Comparison of ENCODE assay signal across 14 cellular contexts in genomic region chr20:36579996-36580545, GRCh38. TPM values are rescaled to one million over a fixed set of nuclear protein-coding genes. Genes with fewer than 3 reads are reported as not detected.
DNase-seq lines count a peak whose midpoint lies in the region; ATAC-seq and TF ChIP-seq lines count a peak whose summit lies in the region.
"Had no signal": no experiment of that assay in that cellular context is flagged by ENCODE, and none has a peak within 500 bp of the region (broad histone marks: within the 10 kb centered on the region; RNA-seq: fewer than 3 reads in every experiment).

No MANE protein-coding gene starts in this region.

- H3K18ac ChIP-seq in neuronal stem cell (ENCODE audit: low read length) = no peak overlapping the region

- ATAC-seq in activated naive CD4-positive, alpha-beta T cell treated with anti-CD3 and anti-CD28 coated beads, Interleukin-2, amount 50 U/mL, for 72 hours = no peak
- ATAC-seq: heart right ventricle had no signal

- H3K9me3 ChIP-seq in GM23248 (ENCODE audit: low read depth) (no peaks in the 10 kb centered on the region), esophagus squamous epithelium (no peaks in the 10 kb centered on the region), neuronal stem cell (replicated peaks in 1 of 2; ENCODE audit: control insufficient read depth in 2 of 2, insufficient read depth in 1 of 2, low read depth in 1 of 2, low read length in 2 of 2) (no peaks in the 10 kb centered on the region)
- H3K9me3 ChIP-seq: heart right ventricle, sigmoid colon had no signal

- H3K27ac ChIP-seq in GM23248 (no peak overlapping the region), esophagus squamous epithelium (no peak overlapping the region), neuronal stem cell (replicated peaks; ENCODE audit: low read length) (no peak overlapping the region)
- H3K27ac ChIP-seq: heart right ventricle, sigmoid colon had no signal

- in situ Hi-C loops in ACHN (cut with HindIII; ENCODE audit: low pct_ligation_motif_present, low pct_unique_long_range_greater_than_20kb, low sequenced_read_pairs) (no loop called here), GM23248 (cut with MboI) (no loop called here)

- H3K9me3 Mint-ChIP-seq in activated naive CD4-positive, alpha-beta T cell treated with anti-CD3 and anti-CD28 coated beads, Interleukin-2, amount 50 U/mL, for 72 hours = no peaks in the 10 kb centered on the region
- H3K9me3 Mint-ChIP-seq in immature natural killer cell = no peaks in the 10 kb centered on the region
- H3K9me3 Mint-ChIP-seq: dendritic cell treated with granulocyte-macrophage colony-stimulating factor and Interleukin-4, amounts not matched to agents 40 ng/mL and 50 ng/mL, for 4 days had no signal

- no peak overlapping the region for H3K9ac ChIP-seq in GM23248
- no peak overlapping the region for H3K9ac ChIP-seq in neuronal stem cell (ENCODE audit: low read depth, low read length, poor library complexity)

- H3K36me3 ChIP-seq in GM23248 (ENCODE audit: low read depth) = no peaks in the 10 kb centered on the region
- H3K36me3 ChIP-seq in esophagus squamous epithelium = peaks cover 0 to 47% (median 12%) of the 10 kb centered on the region in 3 donors
- H3K36me3 ChIP-seq in neuronal stem cell (replicated peaks in 1 of 2; ENCODE audit: control insufficient read depth in 2 of 2, insufficient read depth in 2 of 2, low read length in 2 of 2) = peaks cover 40 to 79% of the 10 kb centered on the region in 2 donors

- H4K8ac ChIP-seq in neuronal stem cell (ENCODE audit: low read depth, low read length) = no peak overlapping the region

- H3K4ac ChIP-seq in neuronal stem cell (ENCODE audit: low read length) = no peak overlapping the region

- H2AK5ac ChIP-seq in neuronal stem cell (ENCODE audit: low read depth, low read length) = no peak overlapping the region

- no peak overlapping the region for H4K91ac ChIP-seq in neuronal stem cell (ENCODE audit: low read depth, low read length, poor library complexity)

- H3K4me3 ChIP-seq in GM23248 = no peak overlapping the region
- H3K4me3 ChIP-seq in esophagus squamous epithelium = no peak overlapping the region
- no peak overlapping the region for H3K4me3 ChIP-seq in neuronal stem cell (ENCODE audit: low read length in 2 of 2)
- H3K4me3 ChIP-seq: heart right ventricle, sigmoid colon had no signal

- TF ChIP-seq CTCF in esophagus squamous epithelium (IDR thresholded peaks at IDR 0.05) = no peak

- H3K23ac ChIP-seq in neuronal stem cell (ENCODE audit: low read depth, low read length, poor library complexity) = no peak overlapping the region

- no peaks in the 10 kb centered on the region for H4K20me1 ChIP-seq in GM23248 (ENCODE audit: insufficient read depth)

- no peak for TF ChIP-seq POLR2A in esophagus squamous epithelium (IDR thresholded peaks at IDR 0.05)

- H3K27ac Mint-ChIP-seq in activated naive CD4-positive, alpha-beta T cell treated with anti-CD3 and anti-CD28 coated beads, Interleukin-2, amount 50 U/mL, for 72 hours = peak overlapping the region; percentile 23 to 84
- peak overlapping the region in 1 of 6 donors; percentile 8 for H3K27ac Mint-ChIP-seq in immature natural killer cell
- H3K27ac Mint-ChIP-seq: dendritic cell treated with granulocyte-macrophage colony-stimulating factor and Interleukin-4, amounts not matched to agents 40 ng/mL and 50 ng/mL, for 4 days had no signal

- H3K14ac ChIP-seq in neuronal stem cell (ENCODE audit: low read length) = no peak overlapping the region

- no peak overlapping the region for H2BK15ac ChIP-seq in neuronal stem cell (ENCODE audit: low read length)

- peaks cover 14% of the 10 kb centered on the region for H3K79me1 ChIP-seq in neuronal stem cell (ENCODE audit: low read depth, low read length)

- H3F3A ChIP-seq in GM23248 (ENCODE audit: insufficient read depth) = no peaks in the 10 kb centered on the region

- H3K4me1 ChIP-seq in GM23248 (ENCODE audit: insufficient read depth) (peaks cover 2% of the 10 kb centered on the region; the same call in 1 of the 2 replicates), esophagus squamous epithelium (peaks cover 0 to 36% (median 15%) of the 10 kb centered on the region in 3 donors), neuronal stem cell (ENCODE audit: control insufficient read depth in 2 of 2, insufficient read depth in 1 of 2, low read depth in 1 of 2, low read length in 2 of 2) (peaks cover 0 to 5% of the 10 kb centered on the region in 2 donors)

- H3K79me2 ChIP-seq in GM23248 (ENCODE audit: insufficient read depth) = 0 out of 2 replicates have a peak, but pooled peaks cover 7% of the 10 kb centered on the region

- peaks cover 10 to 12% of the 10 kb centered on the region in 2 donors for H3K4me1 Mint-ChIP-seq in immature natural killer cell

- intact Hi-C loops in esophagus squamous epithelium (cut with DNase I) = no loop called here

- H3K4me2 ChIP-seq in GM23248 (ENCODE audit: unreplicated experiment) (no peak overlapping the region), neuronal stem cell (ENCODE audit: insufficient read depth, low read length, poor library complexity, severe bottlenecking) (no peak overlapping the region)

- H2AFZ ChIP-seq in GM23248 (no peak overlapping the region), neuronal stem cell (ENCODE audit: low read length) (no peak overlapping the region)

- H3K27me3 ChIP-seq in GM23248 (replicated peaks; ENCODE audit: insufficient read depth) = no peaks in the 10 kb centered on the region
- peaks cover 0 to 53% (median 0%) of the 10 kb centered on the region in 4 donors for H3K27me3 ChIP-seq in esophagus squamous epithelium
- no peaks in the 10 kb centered on the region for H3K27me3 ChIP-seq in neuronal stem cell (ENCODE audit: control insufficient read depth in 3 of 3, insufficient read depth in 3 of 3, low read depth in 1 of 3, low read length in 3 of 3)
- H3K27me3 ChIP-seq: heart right ventricle, sigmoid colon had no signal

- no peak overlapping the region for H2BK12ac ChIP-seq in neuronal stem cell (ENCODE audit: low read length)

- no peak overlapping the region for H2BK5ac ChIP-seq in neuronal stem cell (ENCODE audit: low read length)

- H3K9me2 ChIP-seq in GM23248 (ENCODE audit: insufficient read depth) = no peaks in the 10 kb centered on the region

- H2BK120ac ChIP-seq in neuronal stem cell (ENCODE audit: low read depth, low read length) = no peak overlapping the region

- peaks cover 8 to 32% of the 10 kb centered on the region in 2 donors for H3K36me3 Mint-ChIP-seq in activated naive CD4-positive, alpha-beta T cell treated with anti-CD3 and anti-CD28 coated beads, Interleukin-2, amount 50 U/mL, for 72 hours
- peaks cover 9 to 13% (median 12%) of the 10 kb centered on the region in 3 donors for H3K36me3 Mint-ChIP-seq in immature natural killer cell

- 44 to 55% methylated on average over 2 of the region's 2 CpGs for WGBS in GM23248 (ENCODE audit: low coverage in 1 of 2, low lambda C conversion rate in 2 of 2, missing lambda C conversion rate in 2 of 2), 2 experiments
- 77 to 83% methylated on average over 1 to 2 of the region's 2 CpGs for WGBS in esophagus squamous epithelium, 2 donors
- no CpG with 5 or more reads among the region's 2 CpGs for WGBS in neuronal stem cell (ENCODE audit: extremely low coverage in 2 of 2, insufficient read length in 2 of 2, insufficient replicate concordance in 1 of 2), 2 donors

- no peak overlapping the region for H3K4me3 Mint-ChIP-seq in immature natural killer cell
- H3K4me3 Mint-ChIP-seq: dendritic cell treated with granulocyte-macrophage colony-stimulating factor and Interleukin-4, amounts not matched to agents 40 ng/mL and 50 ng/mL, for 4 days had no signal

- H3K27me3 Mint-ChIP-seq in immature natural killer cell (ENCODE audit: low read depth in 3 of 3) = peaks cover under 1 to 7% (median 4%) of the 10 kb centered on the region in 3 donors
- H3K27me3 Mint-ChIP-seq: dendritic cell treated with granulocyte-macrophage colony-stimulating factor and Interleukin-4, amounts not matched to agents 40 ng/mL and 50 ng/mL, for 4 days had no signal

- peak; percentile 65 for DNase-seq in ACHN
- peak; percentile 66 for DNase-seq in GM23248
- no peak for DNase-seq in activated naive CD4-positive, alpha-beta T cell treated with anti-CD3 and anti-CD28 coated beads, Interleukin-2, amount 50 U/mL, for 72 hours (ENCODE audit: low spot score in 2 of 2)
- DNase-seq in iris pigment epithelial cell (ENCODE audit: low read depth) = peak; percentile 71
- no peak for DNase-seq in immature natural killer cell
- no peak for DNase-seq in NOMO-1 treated with DMSO at 0.1 percent for 48 hours (lab: John Stamatoyannopoulos, UW; ENCODE audit: unreplicated experiment)
- no peak for DNase-seq in esophagus squamous epithelium (lab: John Stamatoyannopoulos, UW)
- DNase-seq in neuronal stem cell (ENCODE audit: low spot score) = no peak
- DNase-seq: activated T-cell treated with anti-CD3 and anti-CD28 coated beads, Interleukin-2, amount 50 U/mL, for 48 hours; heart right ventricle; NCI-H2029 treated with DMSO at 0.1 percent for 48 hours; OCI-M1; sigmoid colon had no signal

RNA-seq across cellular contexts. Expression of gene TGIF2, which starts 6.7 kb away (rescaled TPM):
- 4.9 and 9.3 TPM in 2 replicates for total RNA-seq in GM23248 (2014; rRNA removed; shearing (Covaris generic))
- polyA plus RNA-seq in GM23248 (2016; fragmentation: Nextera tagmentation; extraction: Ambion mirVana) = 6.7 and 7.0 TPM in 2 replicates
- total RNA-seq in activated naive CD4-positive, alpha-beta T cell treated with anti-CD3 and anti-CD28 coated beads, Interleukin-2, amount 50 U/mL, for 72 hours = 10 to 100 TPM; 33.7 to 52.6 TPM
- polyA plus RNA-seq in immature natural killer cell = 10 to 100 TPM; 12.3 to 16.1 (median 14.9) TPM
- 10 to 100 TPM in 1 of 4 donors, 1 to 10 TPM in 3; 3.4 to 10.9 (median 7.1) TPM for total RNA-seq in esophagus squamous epithelium
- polyA plus RNA-seq in neuronal stem cell (2013, experiment 1 of 2) = 116 TPM
- 126 TPM for polyA plus RNA-seq in neuronal stem cell (2013, experiment 2 of 2)

RNA-seq across cellular contexts. Expression of gene RAB5IF, which starts 25.5 kb away (rescaled TPM):
- 115 and 134 TPM in 2 replicates for total RNA-seq in GM23248 (2014; rRNA removed; shearing (Covaris generic))
- 165 and 171 TPM in 2 replicates for polyA plus RNA-seq in GM23248 (2016; fragmentation: Nextera tagmentation; extraction: Ambion mirVana)
- 100 to 1,000 TPM in 1 of 2 donors, 10 to 100 TPM in 1; 75.5 to 107 TPM for total RNA-seq in activated naive CD4-positive, alpha-beta T cell treated with anti-CD3 and anti-CD28 coated beads, Interleukin-2, amount 50 U/mL, for 72 hours
- 100 to 1,000 TPM; 230 to 380 (median 276) TPM for polyA plus RNA-seq in immature natural killer cell
- 100 to 1,000 TPM; 203 to 373 (median 267) TPM for total RNA-seq in esophagus squamous epithelium
- polyA plus RNA-seq in neuronal stem cell (2013, experiment 1 of 2) = 78.3 TPM
- polyA plus RNA-seq in neuronal stem cell (2013, experiment 2 of 2) = 76.5 TPM

RNA-seq across cellular contexts. Expression of gene MYL9, which starts 38.8 kb away (rescaled TPM):
- total RNA-seq in GM23248 (2014; rRNA removed; shearing (Covaris generic)) = 134 and 172 TPM in 2 replicates
- 681 and 706 TPM in 2 replicates for polyA plus RNA-seq in GM23248 (2016; fragmentation: Nextera tagmentation; extraction: Ambion mirVana)
- under 1 TPM; 0.57 to 0.95 TPM for total RNA-seq in activated naive CD4-positive, alpha-beta T cell treated with anti-CD3 and anti-CD28 coated beads, Interleukin-2, amount 50 U/mL, for 72 hours
- 1 to 10 TPM in 1 of 3 donors, under 1 TPM in 2; 0.10 to 2.7 (median 0.48) TPM for polyA plus RNA-seq in immature natural killer cell
- 100 to 1,000 TPM in 1 of 4 donors, 10 to 100 TPM in 3; 10.7 to 313 (median 60.7) TPM for total RNA-seq in esophagus squamous epithelium
- polyA plus RNA-seq in neuronal stem cell (2013, experiment 1 of 2) = 136 TPM
- 136 TPM for polyA plus RNA-seq in neuronal stem cell (2013, experiment 2 of 2)

Comparison
In these comparisons a context has a peak if more than half of its experiments do, and no peak if none do; other contexts are left out.
1. DNase-seq: peak in ACHN (single experiment), GM23248 (single experiment) and iris pigment epithelial cell (single experiment); none in activated naive CD4-positive, alpha-beta T cell treated with anti-CD3 and anti-CD28 coated beads, Interleukin-2, amount 50 U/mL, for 72 hours (0 of 2), immature natural killer cell (0 of 3), NOMO-1 treated with DMSO at 0.1 percent for 48 hours (single experiment), esophagus squamous epithelium (single experiment) and neuronal stem cell (single experiment).
2. RNA of gene MYL9, which starts 38.8 kb away (total RNA-seq): 134 to 172 TPM in GM23248 and 10.7 to 313 TPM in esophagus squamous epithelium; 0.57 to 0.95 TPM in activated naive CD4-positive, alpha-beta T cell treated with anti-CD3 and anti-CD28 coated beads, Interleukin-2, amount 50 U/mL, for 72 hours; every median in the first group is over 4 times any median in the second.